Comparison of ENCODE assay signal across 15 cellular contexts in the genomic region with DNA sequence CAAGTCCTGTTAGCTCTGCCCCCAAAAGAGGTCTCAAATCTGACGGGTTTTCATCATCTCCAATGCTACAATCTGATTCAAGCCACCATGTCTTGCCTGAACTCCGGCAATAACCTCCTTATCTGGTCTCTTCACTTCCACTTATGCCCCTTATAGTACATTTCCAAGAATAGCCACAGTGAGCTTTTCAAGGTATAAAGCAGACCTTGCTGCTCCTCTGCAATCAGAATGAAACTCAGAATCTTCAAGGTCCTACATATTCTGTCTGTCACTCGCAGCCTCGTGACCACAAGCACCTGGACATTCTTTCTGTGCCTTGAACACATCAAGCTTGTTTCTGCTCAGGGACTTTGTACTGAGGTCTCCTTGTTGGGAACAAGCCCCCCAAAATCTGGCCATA.
"Had no signal": no experiment of that assay in that cellular context is flagged by ENCODE, and none has a peak within 500 bp of the region (broad histone marks: within the 10 kb centered on the region; RNA-seq: fewer than 3 reads in every experiment).

No MANE protein-coding gene starts in this region.

- H3K27ac ChIP-seq: coronary artery, upper lobe of left lung had no signal

- H3K4me3 ChIP-seq: coronary artery, upper lobe of left lung had no signal

- H3K9me3 Mint-ChIP-seq: activated naive CD4-positive, alpha-beta T cell treated with anti-CD3 and anti-CD28 coated beads for 36 hours; stimulated activated naive CD8-positive, alpha-beta T cell treated with anti-CD3 and anti-CD28 coated beads, Interleukin-15, Interleukin-2, amounts not matched to agents 100 ng/mL and 50 ng/mL, for 24 hours had no signal

- ATAC-seq: esophagus mucosa, T-helper 17 cell had no signal

- H3K27me3 Mint-ChIP-seq: stimulated activated naive CD8-positive, alpha-beta T cell treated with anti-CD3 and anti-CD28 coated beads, Interleukin-15, Interleukin-2, amounts not matched to agents 100 ng/mL and 50 ng/mL, for 24 hours; T-helper 17 cell had no signal

- FAIRE-seq: small intestine had no signal

- H3K9ac ChIP-seq: parathyroid adenoma had no signal

- H3K27me3 ChIP-seq: upper lobe of left lung had no signal

- H2AFZ ChIP-seq: parathyroid adenoma had no signal

- H3K9me3 ChIP-seq: upper lobe of left lung had no signal

- H3K4me3 Mint-ChIP-seq: activated naive CD4-positive, alpha-beta T cell treated with anti-CD3 and anti-CD28 coated beads for 36 hours; stimulated activated naive CD8-positive, alpha-beta T cell treated with anti-CD3 and anti-CD28 coated beads, Interleukin-15, Interleukin-2, amounts not matched to agents 100 ng/mL and 50 ng/mL, for 24 hours; T-helper 17 cell had no signal

- DNase-seq: activated CD8-positive, alpha-beta memory T cell treated with anti-CD3 and anti-CD28 coated beads, Interleukin-2, amount 50 U/mL, for 4 hours; activated naive CD4-positive, alpha-beta T cell treated with anti-CD3 and anti-CD28 coated beads for 36 hours; amniotic stem cell; central memory CD4-positive, alpha-beta T cell; islet precursor cell; mammary epithelial cell; retina; small intestine; stimulated activated CD4-positive, alpha-beta T cell treated with anti-CD3 and anti-CD28 coated beads, Interleukin-4, amount 100 ng/mL, for 24 hours; T-helper 17 cell had no signal

- H3K79me2 ChIP-seq: parathyroid adenoma had no signal

- H3K36me3 ChIP-seq: upper lobe of left lung had no signal

- H3K27ac Mint-ChIP-seq: activated naive CD4-positive, alpha-beta T cell treated with anti-CD3 and anti-CD28 coated beads for 36 hours; stimulated activated naive CD8-positive, alpha-beta T cell treated with anti-CD3 and anti-CD28 coated beads, Interleukin-15, Interleukin-2, amounts not matched to agents 100 ng/mL and 50 ng/mL, for 24 hours had no signal
